7 cellular contexts compared by ENCODE assay signal in the genomic region with DNA sequence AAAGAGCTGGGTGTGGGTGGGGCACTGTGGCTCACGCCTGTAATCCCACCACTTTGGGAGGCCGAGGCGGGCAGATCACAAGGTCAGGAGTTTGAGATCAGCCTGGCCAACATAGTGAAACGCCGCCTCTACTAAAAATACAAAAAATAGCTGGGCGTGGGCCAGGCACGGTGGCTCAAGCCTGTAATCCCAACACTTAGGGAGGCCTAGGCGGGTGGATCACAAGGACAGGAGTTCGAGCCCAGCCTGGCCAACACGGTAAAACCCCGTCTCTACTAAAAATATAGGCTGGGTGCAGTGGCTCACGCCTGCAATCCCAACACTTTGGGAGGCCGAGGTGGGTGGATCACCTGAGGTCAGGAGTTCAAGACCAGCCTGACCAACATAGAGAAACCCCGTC. TPM values are rescaled to one million over a fixed set of nuclear protein-coding genes. Genes with fewer than 3 reads are reported as not detected.
DNase-seq lines count a peak whose midpoint lies in the region; ATAC-seq, FAIRE-seq and TF ChIP-seq lines count a peak whose summit lies in the region.
"Not testable (repeated sequence)": the region's sequence is repeated elsewhere in the genome, so short reads cannot be mapped to it uniquely, and the experiment has no call there.

No MANE protein-coding gene starts in this region.

- not testable (repeated sequence) for H3K4me2 ChIP-seq in GM12878 (ENCODE audit: control insufficient read depth, insufficient read depth); trophoblast cell (ENCODE audit: low read length)

- intact Hi-C loops in CD4-positive, alpha-beta T cell (cut with DNase I, micrococcal nuclease); cardiac septum (cut with DNase I); sigmoid colon (cut with DNase I): not testable (repeated sequence)
- intact Hi-C loops in GM12878 (cut with micrococcal nuclease; ENCODE audit: unreplicated experiment) = loop anchor here (1.0 kb wide), 1 partner anchor 88 kb away; no protein-coding TSS in a partner anchor

- H2AK5ac ChIP-seq in trophoblast cell (ENCODE audit: low read length) = not testable (repeated sequence)

- H3K4me3 ChIP-seq in GM12878 = peak overlapping the region; percentile 32
- H3K4me3 ChIP-seq in trophoblast cell (ENCODE audit: low read depth, low read length); sigmoid colon: not testable (repeated sequence)

- RAD21 ChIA-PET in GM12878 (lab: Charles Lee; ENCODE audit: unreplicated experiment) = not testable (repeated sequence)

- 83% methylated on average over 14 of the region's 14 CpGs for WGBS in GM12878 (ENCODE audit: insufficient coverage, insufficient replicate concordance, low lambda C conversion rate, missing lambda C conversion rate)
- no CpG with 5 or more reads among the region's 14 CpGs for WGBS in trophoblast cell (ENCODE audit: extremely low coverage, insufficient coverage, insufficient read length)
- WGBS in sigmoid colon, 2 donors = 90 to 91% methylated on average over 14 of the region's 14 CpGs

- not testable (repeated sequence) for H4K12ac ChIP-seq in trophoblast cell (ENCODE audit: low read depth, low read length)

- not testable (repeated sequence) for DNase-seq in CD4-positive, alpha-beta T cell; RWPE1 (ENCODE audit: low spot score); GM12878 (ENCODE audit: low read depth, low spot score); memory B cell (ENCODE audit: low spot score in 2 of 2); trophoblast cell
- DNase-seq in cardiac septum (ENCODE audit: low spot score) = peak; percentile 39
- DNase-seq in sigmoid colon = peak; percentile 45

- not testable (repeated sequence) for H3K4me1 ChIP-seq in GM12878 (ENCODE audit: control insufficient read depth, insufficient read depth, low read length)
- H3K4me1 ChIP-seq in trophoblast cell (ENCODE audit: control insufficient read depth in 1 of 2, insufficient read depth in 2 of 2, low read length in 2 of 2) = peaks cover 14 to 18% of the 10 kb centered on the region in 2 experiments
- H3K4me1 ChIP-seq in sigmoid colon = peaks cover 0 to 29% (median 23%) of the 10 kb centered on the region in 4 donors

- H3K27ac ChIP-seq in CD4-positive, alpha-beta T cell (ENCODE audit: low read depth, low read length); GM12878 (ENCODE audit: control insufficient read depth, insufficient read depth); trophoblast cell (ENCODE audit: low read depth, low read length); sigmoid colon: not testable (repeated sequence)
- H3K27ac ChIP-seq in RWPE1 = peak overlapping the region; percentile 99

- H3K4me1 Mint-ChIP-seq in CD4-positive, alpha-beta T cell (ENCODE audit: low read depth) = not testable (repeated sequence)
- H3K4me1 Mint-ChIP-seq in memory B cell = peaks cover 38% of the 10 kb centered on the region

- H3K14ac ChIP-seq in trophoblast cell (ENCODE audit: low read length) = not testable (repeated sequence)

- POLR2A ChIA-PET in CD4-positive, alpha-beta T cell (lab: Charles Lee) = not testable (repeated sequence)
- POLR2A ChIA-PET in RWPE1 (lab: Yijun Ruan, JAX; ENCODE audit: low non-redundant PET) = interaction anchor here (0.7 to 0.8 kb wide), 2 partner anchors 37 to 41 kb away, joined by 3 to 4 read pairs; no protein-coding TSS in a partner anchor
- POLR2A ChIA-PET in GM12878 (lab: Charles Lee) = interaction anchor here (0.6 to 0.9 kb wide), 4 partner anchors 32 to 440 kb away, joined by 3 to 9 read pairs (median 4); no protein-coding TSS in a partner anchor

- H3K27me3 Mint-ChIP-seq in CD4-positive, alpha-beta T cell = peaks cover 19% of the 10 kb centered on the region
- H3K27me3 Mint-ChIP-seq in memory B cell = not testable (repeated sequence)

- not testable (repeated sequence) for H3K18ac ChIP-seq in trophoblast cell (ENCODE audit: low read length)

- H3K23ac ChIP-seq in trophoblast cell (ENCODE audit: low read length) = not testable (repeated sequence)

- not testable (repeated sequence) for H3K9ac ChIP-seq in GM12878 (ENCODE audit: control insufficient read depth, insufficient read depth, low read length); trophoblast cell (ENCODE audit: low read length)

- not testable (repeated sequence) for H2BK120ac ChIP-seq in trophoblast cell (ENCODE audit: insufficient read depth, low read length, poor library complexity)

- TF ChIP-seq RAD21 in GM12878 (IDR thresholded peaks at IDR 0.05; ENCODE audit: insufficient read depth, low read depth, low read length) = not testable (repeated sequence)

- BruUV-seq in GM12878 (replicated peaks; lab: Mats Ljungman, UMichigan) = not testable (repeated sequence)

- H3K9me3 Mint-ChIP-seq in CD4-positive, alpha-beta T cell; memory B cell: not testable (repeated sequence)

- CTCF ChIA-PET in CD4-positive, alpha-beta T cell (lab: Charles Lee) = not testable (repeated sequence)
- CTCF ChIA-PET in RWPE1 (lab: Yijun Ruan, JAX) = interaction anchor here (0.7 kb wide), 2 partner anchors 29 to 372 kb away, joined by 3 read pairs; no protein-coding TSS in a partner anchor
- CTCF ChIA-PET in GM12878 (lab: Yijun Ruan, JAX) = interaction anchor here (0.9 kb wide), 1 partner anchor 20 kb away, joined by 3 read pairs; no protein-coding TSS in a partner anchor

- not testable (repeated sequence) for TF ChIP-seq POLR2A in GM12878 (IDR thresholded peaks at IDR 0.05; ENCODE audit: low read depth, low read length); sigmoid colon (IDR thresholded peaks at IDR 0.05)

- peak overlapping the region; percentile 15 for H3K4me3 Mint-ChIP-seq in CD4-positive, alpha-beta T cell
- H3K4me3 Mint-ChIP-seq in memory B cell = peak overlapping the region; percentile 54

- H2AFZ ChIP-seq in GM12878 (ENCODE audit: control insufficient read depth, low read depth, low read length); trophoblast cell (ENCODE audit: insufficient read depth, low read length, poor library complexity): not testable (repeated sequence)

- H4K8ac ChIP-seq in trophoblast cell (ENCODE audit: low read depth, low read length) = not testable (repeated sequence)

- TF ChIP-seq EP300 in GM12878 (IDR thresholded peaks at IDR 0.05; ENCODE audit: borderline replicate concordance in 1 of 2, control insufficient read depth in 1 of 2, low read depth in 2 of 2, low read length in 2 of 2); sigmoid colon (IDR thresholded peaks at IDR 0.05): not testable (repeated sequence)

- not testable (repeated sequence) for H3K36me3 ChIP-seq in GM12878 (ENCODE audit: control insufficient read depth in 2 of 2, insufficient read depth in 2 of 2, low read length in 1 of 2); sigmoid colon
- H3K36me3 ChIP-seq in trophoblast cell (ENCODE audit: control insufficient read depth in 1 of 2, insufficient read depth in 2 of 2, low read length in 2 of 2) = peaks cover 19 to 27% of the 10 kb centered on the region in 2 experiments

- not testable (repeated sequence) for H3K9me3 ChIP-seq in CD4-positive, alpha-beta T cell (ENCODE audit: control insufficient read depth, low read length); GM12878 (replicated peaks; ENCODE audit: control insufficient read depth, insufficient read depth, low read length); trophoblast cell (ENCODE audit: insufficient read depth, low read depth, low read length); sigmoid colon

- not testable (repeated sequence) for ATAC-seq in CD4-positive, alpha-beta T cell (ENCODE audit: poor library complexity); GM12878; memory B cell (ENCODE audit: low read depth)

- SMC1A ChIA-PET in GM12878 (lab: Charles Lee; ENCODE audit: uncharacterized antibody, unreplicated experiment) = interaction anchor here (1.0 to 1.3 kb wide), 3 partner anchors 20 to 77 kb away, joined by 3 read pairs; no protein-coding TSS in a partner anchor

- H3K27me3 ChIP-seq in CD4-positive, alpha-beta T cell (ENCODE audit: control insufficient read depth, insufficient read depth, low read length); GM12878 (replicated peaks in 1 of 2; ENCODE audit: control insufficient read depth in 2 of 2, insufficient read depth in 2 of 2, low read length in 1 of 2); trophoblast cell (ENCODE audit: insufficient read depth, low read length); sigmoid colon: not testable (repeated sequence)

- H3K79me2 ChIP-seq in GM12878 (ENCODE audit: control insufficient read depth, insufficient read depth, low read length) = peaks cover 85% of the 10 kb centered on the region
- peaks cover 67% of the 10 kb centered on the region for H3K79me2 ChIP-seq in trophoblast cell (ENCODE audit: control insufficient read depth, insufficient read depth, low read length, poor library complexity)

- peaks cover 33% of the 10 kb centered on the region for H3K79me1 ChIP-seq in trophoblast cell (ENCODE audit: low read length)

- H2BK5ac ChIP-seq in trophoblast cell (ENCODE audit: low read depth, low read length, poor library complexity) = not testable (repeated sequence)

- H3K27ac Mint-ChIP-seq in CD4-positive, alpha-beta T cell; memory B cell: not testable (repeated sequence)

- FAIRE-seq in GM12878 (lab: Jason Lieb, UNC) = not testable (repeated sequence)

- not testable (repeated sequence) for TF ChIP-seq CTCF in CD4-positive, alpha-beta T cell (IDR thresholded peaks at IDR 0.05); RWPE1 (conservative IDR thresholded peaks at IDR 0.05; ENCODE audit: low read depth); GM12878 (IDR thresholded peaks at IDR 0.05 in 2 of 3, conservative IDR thresholded peaks at IDR 0.05 in 1 of 3; ENCODE audit: control insufficient read depth in 2 of 3, extremely low read depth in 1 of 3, insufficient read depth in 1 of 3, low read depth in 3 of 3, low read length in 3 of 3); sigmoid colon (IDR thresholded peaks at IDR 0.05)

- not testable (repeated sequence) for H4K20me1 ChIP-seq in GM12878 (ENCODE audit: control insufficient read depth, insufficient read depth)

- H2BK12ac ChIP-seq in trophoblast cell (ENCODE audit: low read length) = not testable (repeated sequence)

- not testable (repeated sequence) for H4K91ac ChIP-seq in trophoblast cell (ENCODE audit: low read depth, low read length)

- in situ Hi-C loops in GM12878 (cut with MboI) = not testable (repeated sequence)

- H3K4ac ChIP-seq in trophoblast cell (ENCODE audit: low read depth, low read length) = peak overlapping the region; percentile 88

- not testable (repeated sequence) for H3K36me3 Mint-ChIP-seq in CD4-positive, alpha-beta T cell (ENCODE audit: low read depth); memory B cell

RNA-seq across cellular contexts. Expression of a gene that starts 3.4 kb away (rescaled TPM):
- total RNA-seq in CD4-positive, alpha-beta T cell = 1 to 10 TPM; 1.6 to 1.7 TPM
- total RNA-seq in GM12878 (2013; cell fraction: nucleolus; rRNA removed) = 39.5 and 41.0 TPM in 2 replicates
- total RNA-seq in GM12878 (2014; rRNA removed) = 15.4 and 17.3 TPM in 2 replicates
- 17.8 and 18.1 TPM in 2 replicates for total RNA-seq in GM12878 (2014; rRNA removed; fragmentation: Illumina TruSeq; extraction: Trizol)
- 36.0 and 43.9 TPM in 2 replicates for total RNA-seq in GM12878 (2021)
- 11.0 TPM for polyA plus RNA-seq in GM12878 (2011; ENCODE audit: low read depth)
- polyA plus RNA-seq in GM12878 (2011; rRNA removed) = 9.7 and 13.3 TPM in 2 replicates
- polyA plus RNA-seq in GM12878 (2011; cell fraction: cytosol; rRNA removed) = 16.2 and 18.8 TPM in 2 replicates
- polyA plus RNA-seq in GM12878 (2011; cell fraction: nucleus; rRNA removed) = 37.5 and 42.0 TPM in 2 replicates
- 24.7 and 27.4 TPM in 2 replicates for polyA plus RNA-seq in GM12878 (2012)
- polyA plus RNA-seq in GM12878 (2014; fragmentation: Illumina TruSeq; extraction: Trizol) = 16.1 and 23.6 TPM in 2 replicates
- polyA plus RNA-seq in GM12878 (2014; fragmentation: Nextera tagmentation; extraction: Ambion mirVana) = under 1 TPM; 0.13 to 0.53 TPM
- polyA plus RNA-seq in GM12878 (2014; rRNA removed) = 26.7 and 30.9 TPM in 2 replicates
- 10 to 100 TPM; 13.5 to 16.6 TPM for polyA plus RNA-seq in GM12878 (2016; fragmentation: Nextera tagmentation; extraction: Ambion mirVana)
- 21.4 and 32.6 TPM in 2 replicates for polyA minus RNA-seq in GM12878 (2011; rRNA and poly(A)+ RNA removed)
- 12.7 and 13.9 TPM in 2 replicates for polyA minus RNA-seq in GM12878 (2011; cell fraction: cytosol; rRNA and poly(A)+ RNA removed)
- polyA minus RNA-seq in GM12878 (2011; cell fraction: nucleus; rRNA and poly(A)+ RNA removed) = 11.4 and 17.0 TPM in 2 replicates
- total RNA-seq in cardiac septum = 8.1 TPM
- polyA plus RNA-seq in trophoblast cell (2013) = 54.6 and 55.9 TPM in 2 replicates
- 1 to 10 TPM; 3.8 to 7.2 (median 6.6) TPM for total RNA-seq in sigmoid colon
- polyA plus RNA-seq in sigmoid colon = 10 to 100 TPM; 14.4 to 23.3 (median 18.5) TPM

RNA-seq across cellular contexts. Expression of a gene that starts 36.5 kb away (rescaled TPM):
- 1 to 10 TPM; 4.0 to 4.9 TPM for total RNA-seq in CD4-positive, alpha-beta T cell
- 7.5 and 7.6 TPM in 2 replicates for total RNA-seq in GM12878 (2013; cell fraction: nucleolus; rRNA removed)
- total RNA-seq in GM12878 (2014; rRNA removed) (11.5 and 12.4 TPM in 2 replicates), GM12878 (2014; rRNA removed; fragmentation: Illumina TruSeq; extraction: Trizol) (5.4 and 6.3 TPM in 2 replicates), GM12878 (2021) (12.8 and 13.6 TPM in 2 replicates), cardiac septum (9.0 TPM), sigmoid colon (10 to 100 TPM; 11.7 to 19.4 (median 12.7) TPM)
- 4.9 TPM for polyA plus RNA-seq in GM12878 (2011; ENCODE audit: low read depth)
- polyA plus RNA-seq in GM12878 (2011; rRNA removed) (5.6 and 7.0 TPM in 2 replicates), GM12878 (2014; fragmentation: Illumina TruSeq; extraction: Trizol) (7.6 and 10.0 TPM in 2 replicates), GM12878 (2014; fragmentation: Nextera tagmentation; extraction: Ambion mirVana) (1 to 10 TPM; 2.1 to 2.6 TPM), GM12878 (2014; rRNA removed) (12.7 and 12.9 TPM in 2 replicates), GM12878 (2016; fragmentation: Nextera tagmentation; extraction: Ambion mirVana) (10 to 100 TPM; 13.6 to 13.7 TPM), sigmoid colon (1 to 10 TPM; 3.9 to 7.8 (median 4.2) TPM)
- 6.1 and 6.4 TPM in 2 replicates for polyA plus RNA-seq in GM12878 (2011; cell fraction: cytosol; rRNA removed)
- polyA plus RNA-seq in GM12878 (2011; cell fraction: nucleus; rRNA removed) = 5.9 and 7.8 TPM in 2 replicates
- polyA plus RNA-seq in GM12878 (2012) = 8.5 and 9.0 TPM in 2 replicates
- polyA minus RNA-seq in GM12878 (2011; rRNA and poly(A)+ RNA removed) = 2.2 and 6.0 TPM in 2 replicates
- 2.3 and 3.2 TPM in 2 replicates for polyA minus RNA-seq in GM12878 (2011; cell fraction: cytosol; rRNA and poly(A)+ RNA removed)
- polyA minus RNA-seq in GM12878 (2011; cell fraction: nucleus; rRNA and poly(A)+ RNA removed) = 5.2 and 6.1 TPM in 2 replicates
- polyA plus RNA-seq in trophoblast cell (2013) = 7.4 and 8.4 TPM in 2 replicates
